6 cellular contexts compared by ENCODE assay signal in genomic region chr7:154122720-154123119, GRCh38.
DNase-seq lines count a peak whose midpoint lies in the region; ATAC-seq, FAIRE-seq and TF ChIP-seq lines count a peak whose summit lies in the region.
"Not testable (repeated sequence)": the region's sequence is repeated elsewhere in the genome, so short reads cannot be mapped to it uniquely, and the experiment has no call there.

No MANE protein-coding gene starts in this region.

- TF ChIP-seq EP300 in GM12878 (IDR thresholded peaks at IDR 0.05; ENCODE audit: borderline replicate concordance in 1 of 2, control insufficient read depth in 1 of 2, low read depth in 2 of 2, low read length in 2 of 2): not testable (repeated sequence)

- POLR2A ChIA-PET in GM12878 (lab: Charles Lee): not testable (repeated sequence)

- 44% methylated on average over 3 of the region's 10 CpGs for WGBS in GM12878 (ENCODE audit: insufficient coverage, insufficient replicate concordance, low lambda C conversion rate, missing lambda C conversion rate)

- FAIRE-seq in GM12878 (lab: Jason Lieb, UNC): peak; percentile 41

- in situ Hi-C loops in GM12878 (cut with MboI): not testable (repeated sequence)

- intact Hi-C loops in GM12878 (cut with micrococcal nuclease; ENCODE audit: unreplicated experiment); left colon (cut with DNase I, micrococcal nuclease); lower lobe of right lung (cut with DNase I); mucosa of descending colon (cut with DNase I, micrococcal nuclease): not testable (repeated sequence)

- H3K4me3 ChIP-seq in BLaER1, GM12878, lower lobe of right lung, mucosa of descending colon: not testable (repeated sequence)

- not testable (repeated sequence) for TF ChIP-seq POLR2A in GM12878 (IDR thresholded peaks at IDR 0.05; ENCODE audit: low read depth, low read length)

- peaks cover 25% of the 10 kb centered on the region for H3K4me1 ChIP-seq in BLaER1
- not testable (repeated sequence) for H3K4me1 ChIP-seq in GM12878 (ENCODE audit: control insufficient read depth, insufficient read depth, low read length); lower lobe of right lung; mucosa of descending colon (ENCODE audit: low read depth)

- peak overlapping the region; percentile 43 for H3K4me2 ChIP-seq in BLaER1
- H3K4me2 ChIP-seq in GM12878 (ENCODE audit: control insufficient read depth, insufficient read depth): not testable (repeated sequence)

- not testable (repeated sequence) for H4K20me1 ChIP-seq in BLaER1; GM12878 (ENCODE audit: control insufficient read depth, insufficient read depth)

- H3K9me3 ChIP-seq in BLaER1; GM12878 (replicated peaks; ENCODE audit: control insufficient read depth, insufficient read depth, low read length); lower lobe of right lung; mucosa of descending colon: not testable (repeated sequence)

- SMC1A ChIA-PET in GM12878 (lab: Charles Lee; ENCODE audit: uncharacterized antibody, unreplicated experiment): not testable (repeated sequence)

- H3K27ac ChIP-seq in BLaER1; GM12878 (ENCODE audit: control insufficient read depth, insufficient read depth); lower lobe of right lung: not testable (repeated sequence)

- H3K36me3 ChIP-seq in BLaER1; GM12878 (ENCODE audit: control insufficient read depth in 2 of 2, insufficient read depth in 2 of 2, low read length in 1 of 2); lower lobe of right lung; mucosa of descending colon (ENCODE audit: low read depth): not testable (repeated sequence)

- not testable (repeated sequence) for TF ChIP-seq CTCF in GM12878 (IDR thresholded peaks at IDR 0.05 in 2 of 3, conservative IDR thresholded peaks at IDR 0.05 in 1 of 3; ENCODE audit: control insufficient read depth in 2 of 3, extremely low read depth in 1 of 3, insufficient read depth in 1 of 3, low read depth in 3 of 3, low read length in 3 of 3); lower lobe of right lung (IDR thresholded peaks at IDR 0.05); mucosa of descending colon (IDR thresholded peaks at IDR 0.05)

- CTCF ChIA-PET in GM12878 (lab: Yijun Ruan, JAX): not testable (repeated sequence)

- BruUV-seq in GM12878 (replicated peaks; lab: Mats Ljungman, UMichigan): not testable (repeated sequence)

- not testable (repeated sequence) for H3K27me3 ChIP-seq in BLaER1; GM12878 (replicated peaks in 1 of 2; ENCODE audit: control insufficient read depth in 2 of 2, insufficient read depth in 2 of 2, low read length in 1 of 2); lower lobe of right lung (ENCODE audit: low read depth)

- not testable (repeated sequence) for H3K9ac ChIP-seq in BLaER1; GM12878 (ENCODE audit: control insufficient read depth, insufficient read depth, low read length)

- not testable (repeated sequence) for H3K79me2 ChIP-seq in GM12878 (ENCODE audit: control insufficient read depth, insufficient read depth, low read length)

- not testable (repeated sequence) for TF ChIP-seq RAD21 in GM12878 (IDR thresholded peaks at IDR 0.05; ENCODE audit: insufficient read depth, low read depth, low read length)

- not testable (repeated sequence) for H2AFZ ChIP-seq in GM12878 (ENCODE audit: control insufficient read depth, low read depth, low read length)

- ATAC-seq in GM12878: not testable (repeated sequence)
- ATAC-seq in left colon (peak; percentile 62), lower lobe of right lung (peak; percentile 66 to 71), mucosa of descending colon (peak; percentile 64)

- peak; percentile 24 for DNase-seq in NCI-H146 (lab: John Stamatoyannopoulos, UW)
- DNase-seq in GM12878 (ENCODE audit: low read depth, low spot score); left colon; lower lobe of right lung; mucosa of descending colon: not testable (repeated sequence)

- RAD21 ChIA-PET in GM12878 (lab: Charles Lee; ENCODE audit: unreplicated experiment): not testable (repeated sequence)
